In genomic region chr1:201740609-201741231, GRCh38 we compare ENCODE assay signal across 8 cellular contexts.
DNase-seq lines count a peak whose midpoint lies in the region; ATAC-seq and TF ChIP-seq lines count a peak whose summit lies in the region.

No MANE protein-coding gene starts in this region.

- 17 to 30% (median 20%) methylated on average over 14 of the region's 14 CpGs for WGBS in heart left ventricle, 4 donors

- intact Hi-C loops in activated B cell treated with CpG ODN at 0.5 μM for 24 hours (cut with micrococcal nuclease) (no loop called here), heart left ventricle (cut with DNase I) (loop anchor here in 5 of 10 donors (2.0 to 5.0 kb wide), 5 partner anchors 18 to 52 kb away; no protein-coding TSS in a partner anchor)

- peaks cover 35% of the 10 kb centered on the region for H3K4me1 Mint-ChIP-seq in activated B cell treated with CpG ODN at 0.5 μM for 24 hours

- POLR2A ChIA-PET in activated B cell treated with CpG ODN at 0.5 μM for 24 hours (lab: Charles Lee), result no interaction called here

- H3K27ac ChIP-seq in heart left ventricle, result peak overlapping the region; percentile 81 to 98 (median 89)

- no peak for TF ChIP-seq POLR2A in heart left ventricle (IDR thresholded peaks at IDR 0.05)

- no peak overlapping the region for H3K27ac Mint-ChIP-seq in activated B cell treated with CpG ODN at 0.5 μM for 24 hours

- no peaks in the 10 kb centered on the region for H3K36me3 ChIP-seq in H7 (replicated peaks; ENCODE audit: control insufficient read depth, insufficient read depth, low read length)
- peaks cover 0 to 26% (median 10%) of the 10 kb centered on the region in 9 donors for H3K36me3 ChIP-seq in heart left ventricle

- H3K4me3 Mint-ChIP-seq in activated B cell treated with CpG ODN at 0.5 μM for 24 hours, result peak overlapping the region; percentile 93

- H3K9me3 ChIP-seq in heart left ventricle, result no peaks in the 10 kb centered on the region

- H3K36me3 Mint-ChIP-seq in activated B cell treated with CpG ODN at 0.5 μM for 24 hours (ENCODE audit: low read depth), result no peaks in the 10 kb centered on the region

- H3K27me3 Mint-ChIP-seq in activated B cell treated with CpG ODN at 0.5 μM for 24 hours, result peaks cover 7% of the 10 kb centered on the region

- CTCF ChIA-PET in activated B cell treated with CpG ODN at 0.5 μM for 24 hours (lab: Charles Lee), result interaction anchor here (0.6 to 1.1 kb wide), 2 partner anchors 54 to 55 kb away, joined by 3 to 4 read pairs; no protein-coding TSS in a partner anchor

- ATAC-seq in activated B cell treated with CpG ODN at 0.5 μM for 24 hours (ENCODE audit: low read depth) (peak; percentile 48), heart left ventricle (peak in 3 of 4 donors; percentile 31 to 44 (median 44)), HG02852 (IDR thresholded peaks at IDR 0.05; ENCODE audit: unreplicated experiment) (no peak)

- H3K4me3 ChIP-seq in H7 (ENCODE audit: insufficient read depth, low read depth, low read length), result peak overlapping the region; percentile 79
- H3K4me3 ChIP-seq in heart left ventricle, result peak overlapping the region; percentile 70 to 92 (median 81)
- peak overlapping the region; percentile 90 for H3K4me3 ChIP-seq in retinal pigment epithelial cell (ENCODE audit: low read length)

- no peaks in the 10 kb centered on the region for H3K9me3 Mint-ChIP-seq in activated B cell treated with CpG ODN at 0.5 μM for 24 hours

- H3K4me1 ChIP-seq in heart left ventricle, result peaks cover 19 to 93% (median 69%) of the 10 kb centered on the region in 12 donors

- TF ChIP-seq CTCF in activated B cell treated with CpG ODN at 0.5 μM for 24 hours (IDR thresholded peaks at IDR 0.05) (no peak), heart left ventricle (IDR thresholded peaks at IDR 0.05) (no peak), retinal pigment epithelial cell (conservative IDR thresholded peaks at IDR 0.05; ENCODE audit: low read depth, low read length) (no peak)

- DNase-seq in H7 (no peak), activated B cell treated with CpG ODN at 0.5 μM for 24 hours (no peak), heart left ventricle (no peak), retinal pigment epithelial cell (ENCODE audit: low read depth) (no peak), NCI-H1417 (lab: John Stamatoyannopoulos, UW) (no peak), DMS53 treated with DMSO at 0.1 percent for 48 hours (lab: John Stamatoyannopoulos, UW; ENCODE audit: unreplicated experiment) (no peak), NCI-H748 treated with DMSO at 0.1 percent for 48 hours (lab: John Stamatoyannopoulos, UW) (no peak)

- H3K27me3 ChIP-seq in H7 (ENCODE audit: control insufficient read depth, insufficient read depth, low read length) (no peaks in the 10 kb centered on the region; the same call in 1 of the 2 replicates), heart left ventricle (no peaks in the 10 kb centered on the region)
